21 cellular contexts compared by ENCODE assay signal in genomic region chr5:149677721-149678120, GRCh38. TPM values are rescaled to one million over a fixed set of nuclear protein-coding genes. Genes with fewer than 3 reads are reported as not detected.
A peak's percentile ranks its signal among the peaks of the same experiment; 100 is the strongest.
DNase-seq lines count a peak whose midpoint lies in the region; ATAC-seq and TF ChIP-seq lines count a peak whose summit lies in the region.
"Had no signal": no experiment of that assay in that cellular context is flagged by ENCODE, and none has a peak within 500 bp of the region (broad histone marks: within the 10 kb centered on the region; RNA-seq: fewer than 3 reads in every experiment).

No MANE protein-coding gene starts in this region.

- H3K4me3 ChIP-seq in right atrium auricular region = no peak overlapping the region
- no peak overlapping the region for H3K4me3 ChIP-seq in dorsolateral prefrontal cortex
- H3K4me3 ChIP-seq: ascending aorta, MG63 had no signal

- H3K36me3 ChIP-seq in right atrium auricular region = no peaks in the 10 kb centered on the region
- H3K36me3 ChIP-seq: ascending aorta, MG63 had no signal

- H3K27ac ChIP-seq in right atrium auricular region (peak overlapping the region in 1 of 2 donors; percentile 9), dorsolateral prefrontal cortex (peak overlapping the region in 1 of 59 donors; percentile 26)
- H3K27ac ChIP-seq: 22Rv1, ascending aorta had no signal

- ATAC-seq in Right ventricle myocardium inferior (peak; percentile 20), GM21526 (IDR thresholded peaks at IDR 0.05; ENCODE audit: low FRiP score, unreplicated experiment) (no peak)
- ATAC-seq in activated naive CD4-positive, alpha-beta T cell treated with anti-CD3 and anti-CD28 coated beads, Interleukin-2, amount 50 U/mL, for 72 hours = no peak

- no peaks in the 10 kb centered on the region for H3K9me3 ChIP-seq in right atrium auricular region
- H3K9me3 ChIP-seq: ascending aorta had no signal

- intact Hi-C loops in Right ventricle myocardium inferior (cut with DNase I) = no loop called here
- intact Hi-C loops in dorsolateral prefrontal cortex (cut with DNase I) = no loop called here
- intact Hi-C loops in posterior vena cava (cut with DNase I) = no loop called here

- DNase-seq in Right ventricle myocardium inferior (ENCODE audit: missing footprints) = peak; percentile 72
- no peak for DNase-seq in right atrium auricular region (ENCODE audit: low spot score)
- DNase-seq in dorsolateral prefrontal cortex = peak in 6 of 10 donors; percentile 21 to 50 (median 34)
- DNase-seq in medulla oblongata (ENCODE audit: extremely low spot score) = peak; percentile 82
- no peak for DNase-seq in NCI-H748 treated with DMSO at 0.1 percent for 48 hours (lab: John Stamatoyannopoulos, UW)
- DNase-seq in activated naive CD4-positive, alpha-beta T cell treated with anti-CD3 and anti-CD28 coated beads, Interleukin-2, amount 50 U/mL, for 72 hours (ENCODE audit: low spot score in 2 of 2) = no peak
- no peak for DNase-seq in posterior vena cava (ENCODE audit: low spot score)
- DNase-seq: activated CD4-positive, alpha-beta T cell treated with anti-CD3 and anti-CD28 coated beads for 48 hours; activated CD8-positive, alpha-beta memory T cell treated with anti-CD3 and anti-CD28 coated beads, Interleukin-2, amount 50 U/mL, for 48 hours; activated naive CD4-positive, alpha-beta T cell; CD4-positive, CD25-positive, alpha-beta regulatory T cell; DMS79 treated with DMSO at 0.1 percent for 48 hours; MG63; NCI-H2029; NCI-H524; small intestine; stimulated activated CD4-positive, alpha-beta T cell treated with anti-CD3 and anti-CD28 coated beads, Interleukin-4, amount 100 ng/mL, for 4 hours; stimulated activated CD8-positive, alpha-beta memory T cell treated with anti-CD3 and anti-CD28 coated beads, Interleukin-4, amount 100 ng/mL, for 48 hours had no signal

- H3K27ac Mint-ChIP-seq in activated naive CD4-positive, alpha-beta T cell treated with anti-CD3 and anti-CD28 coated beads, Interleukin-2, amount 50 U/mL, for 72 hours = no peak overlapping the region
- H3K27ac Mint-ChIP-seq: CD4-positive, CD25-positive, alpha-beta regulatory T cell had no signal

- no peaks in the 10 kb centered on the region for H3K36me3 Mint-ChIP-seq in activated naive CD4-positive, alpha-beta T cell treated with anti-CD3 and anti-CD28 coated beads, Interleukin-2, amount 50 U/mL, for 72 hours
- H3K36me3 Mint-ChIP-seq: CD4-positive, CD25-positive, alpha-beta regulatory T cell had no signal

- H3K4me1 ChIP-seq in right atrium auricular region = peaks cover 0 to 45% of the 10 kb centered on the region in 2 donors
- H3K4me1 ChIP-seq: ascending aorta had no signal

- H3K27me3 ChIP-seq in right atrium auricular region = no peaks in the 10 kb centered on the region
- H3K27me3 ChIP-seq in dorsolateral prefrontal cortex = no peaks in the 10 kb centered on the region
- H3K27me3 ChIP-seq: ascending aorta, MG63 had no signal

- no peaks in the 10 kb centered on the region for H3K9me3 Mint-ChIP-seq in activated naive CD4-positive, alpha-beta T cell treated with anti-CD3 and anti-CD28 coated beads, Interleukin-2, amount 50 U/mL, for 72 hours

- no peak for TF ChIP-seq CTCF in right atrium auricular region (IDR thresholded peaks at IDR 0.05)
- no peak for TF ChIP-seq CTCF in dorsolateral prefrontal cortex (IDR thresholded peaks at IDR 0.05 in 54 of 56, conservative IDR thresholded peaks at IDR 0.05 in 2 of 56; ENCODE audit: low read depth in 1 of 56, partially characterized antibody in 56 of 56)

RNA-seq across cellular contexts. Expression of gene PPARGC1B, which starts 52.4 kb away (rescaled TPM):
- total RNA-seq in Right ventricle myocardium inferior = 30.1 TPM
- total RNA-seq in right atrium auricular region = 10 to 100 TPM; 10.1 to 11.4 TPM
- 10 to 100 TPM in 116 of 120 experiments, 1 to 10 TPM in 4; 4.7 to 24.2 (median 15.6) TPM for total RNA-seq in dorsolateral prefrontal cortex
- total RNA-seq in activated naive CD4-positive, alpha-beta T cell treated with anti-CD3 and anti-CD28 coated beads, Interleukin-2, amount 50 U/mL, for 72 hours = 1 to 10 TPM; 4.8 to 5.1 TPM
- total RNA-seq in posterior vena cava = 1 to 10 TPM; 7.2 to 8.7 TPM

Comparison
In these comparisons a context has a peak if more than half of its experiments do, and no peak if none do; other contexts are left out.
1. DNase-seq: peak in Right ventricle myocardium inferior (single experiment), dorsolateral prefrontal cortex (6 of 10) and medulla oblongata (single experiment); none in right atrium auricular region (single experiment), NCI-H748 treated with DMSO at 0.1 percent for 48 hours (single experiment), activated naive CD4-positive, alpha-beta T cell treated with anti-CD3 and anti-CD28 coated beads, Interleukin-2, amount 50 U/mL, for 72 hours (0 of 2) and posterior vena cava (single experiment).